In genomic region chrX:47311857-47312774, GRCh38 we compare ENCODE assay signal across 8 cellular contexts. TPM values are rescaled to one million over a fixed set of nuclear protein-coding genes. Genes with fewer than 3 reads are reported as not detected.
DNase-seq lines count a peak whose midpoint lies in the region; ATAC-seq and FAIRE-seq lines count a peak whose summit lies in the region.

No MANE protein-coding gene starts in this region.

- H3K9me2 ChIP-seq in GM23248 (ENCODE audit: insufficient read depth): no peaks in the 10 kb centered on the region

- peak; percentile 71 for DNase-seq in AG20443 (ENCODE audit: low spot score)
- peak; percentile 79 for DNase-seq in GM23248
- DNase-seq in RCC 7860 (ENCODE audit: low spot score): peak; percentile 4
- DNase-seq in activated naive CD4-positive, alpha-beta T cell treated with anti-CD3 and anti-CD28 coated beads, Interleukin-2, amount 50 U/mL, for 72 hours (ENCODE audit: low spot score in 2 of 2): peak; percentile 36 to 53
- DNase-seq in hepatic stellate cell (ENCODE audit: low spot score): peak; percentile 58
- peak; percentile 53 for DNase-seq in stimulated activated CD4-positive, alpha-beta T cell treated with anti-CD3 and anti-CD28 coated beads, Interleukin-15, amount 100 ng/mL, for 24 hours

- H4K20me1 ChIP-seq in GM23248 (ENCODE audit: insufficient read depth): no peaks in the 10 kb centered on the region

- no peak overlapping the region for H3K27ac Mint-ChIP-seq in activated naive CD4-positive, alpha-beta T cell treated with anti-CD3 and anti-CD28 coated beads, Interleukin-2, amount 50 U/mL, for 72 hours

- in situ Hi-C loops in GM23248 (cut with MboI): no loop called here

- no peaks in the 10 kb centered on the region for H3K9me3 Mint-ChIP-seq in activated naive CD4-positive, alpha-beta T cell treated with anti-CD3 and anti-CD28 coated beads, Interleukin-2, amount 50 U/mL, for 72 hours

- 0 out of 2 replicates have a peak overlapping the region, but pooled peaks have one; percentile 40 for H3K4me3 ChIP-seq in GM23248

- H3K4me1 ChIP-seq in GM23248 (ENCODE audit: insufficient read depth): no peaks in the 10 kb centered on the region

- peak; percentile 74 to 83 for ATAC-seq in activated naive CD4-positive, alpha-beta T cell treated with anti-CD3 and anti-CD28 coated beads, Interleukin-2, amount 50 U/mL, for 72 hours
- ATAC-seq in HG03565 (IDR thresholded peaks at IDR 0.05; ENCODE audit: unreplicated experiment) (no peak), GM19328 (IDR thresholded peaks at IDR 0.05; ENCODE audit: unreplicated experiment) (no peak)

- H2AFZ ChIP-seq in GM23248: no peak overlapping the region; the same call in 1 of the 2 replicates

- no peaks in the 10 kb centered on the region for H3K9me3 ChIP-seq in GM23248 (ENCODE audit: low read depth)

- no peak overlapping the region for H3K4me2 ChIP-seq in GM23248 (ENCODE audit: unreplicated experiment)

- no peak overlapping the region for H3K9ac ChIP-seq in GM23248

- no peaks in the 10 kb centered on the region for H3K36me3 ChIP-seq in GM23248 (ENCODE audit: low read depth)

- H3K79me2 ChIP-seq in GM23248 (ENCODE audit: insufficient read depth): no peaks in the 10 kb centered on the region

- no peaks in the 10 kb centered on the region for H3K27me3 ChIP-seq in GM23248 (replicated peaks; ENCODE audit: insufficient read depth)

- WGBS in GM23248 (ENCODE audit: low coverage in 1 of 2, low lambda C conversion rate in 2 of 2, missing lambda C conversion rate in 2 of 2), 2 experiments: 35 to 41% methylated on average over 12 to 19 of the region's 19 CpGs

- FAIRE-seq in RCC 7860 (lab: Jason Lieb, UNC): no peak

- H3K36me3 Mint-ChIP-seq in activated naive CD4-positive, alpha-beta T cell treated with anti-CD3 and anti-CD28 coated beads, Interleukin-2, amount 50 U/mL, for 72 hours: no peaks in the 10 kb centered on the region

- no peaks in the 10 kb centered on the region for H3F3A ChIP-seq in GM23248 (ENCODE audit: insufficient read depth)

- H3K27ac ChIP-seq in GM23248: no peak overlapping the region

RNA-seq across cellular contexts. Expression of gene ZNF157, which starts 58.3 kb away (rescaled TPM):
- not detected in 2 replicates for total RNA-seq in GM23248 (2014; rRNA removed; shearing (Covaris generic))
- not detected in 2 replicates for polyA plus RNA-seq in GM23248 (2016; fragmentation: Nextera tagmentation; extraction: Ambion mirVana)
- total RNA-seq in activated naive CD4-positive, alpha-beta T cell treated with anti-CD3 and anti-CD28 coated beads, Interleukin-2, amount 50 U/mL, for 72 hours: 1 to 10 TPM; 1.0 to 2.6 TPM

Comparison
In these comparisons a context has a peak if more than half of its experiments do, and no peak if none do; other contexts are left out.
1. DNase-seq: peak in every context shown above with its lines; median percentile 79 in GM23248; 71 in AG20443; 58 in hepatic stellate cell; 53 in stimulated activated CD4-positive, alpha-beta T cell treated with anti-CD3 and anti-CD28 coated beads, Interleukin-15, amount 100 ng/mL, for 24 hours; 44 in activated naive CD4-positive, alpha-beta T cell treated with anti-CD3 and anti-CD28 coated beads, Interleukin-2, amount 50 U/mL, for 72 hours; 4 in RCC 7860.
2. ATAC-seq: peak in activated naive CD4-positive, alpha-beta T cell treated with anti-CD3 and anti-CD28 coated beads, Interleukin-2, amount 50 U/mL, for 72 hours (2 of 2); none in HG03565 (single experiment) and GM19328 (single experiment).